10 cellular contexts compared by ENCODE assay signal in the genomic region with DNA sequence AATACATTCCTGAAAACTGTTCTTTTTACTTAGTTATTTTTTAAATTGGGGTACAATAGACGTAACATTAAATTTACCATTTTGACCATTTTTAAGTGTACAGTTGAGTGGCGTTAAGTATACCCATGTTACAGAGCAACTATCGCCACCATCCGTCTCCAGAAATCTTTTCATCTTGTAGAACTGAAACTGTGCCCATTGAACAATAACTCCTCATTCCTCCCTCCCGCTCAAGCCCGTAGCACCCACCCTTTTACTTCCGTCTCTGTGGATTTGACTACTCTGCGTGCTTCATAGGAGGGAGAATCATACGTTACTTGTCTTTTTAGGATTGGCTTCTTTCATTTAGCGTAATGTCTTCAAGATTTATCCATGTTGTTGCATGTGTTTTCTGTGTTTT. TPM values are rescaled to one million over a fixed set of nuclear protein-coding genes. Genes with fewer than 3 reads are reported as not detected.
A peak's percentile ranks its signal among the peaks of the same experiment; 100 is the strongest.
DNase-seq lines count a peak whose midpoint lies in the region; ATAC-seq, FAIRE-seq and TF ChIP-seq lines count a peak whose summit lies in the region.
"Had no signal": no experiment of that assay in that cellular context is flagged by ENCODE, and none has a peak within 500 bp of the region (broad histone marks: within the 10 kb centered on the region; RNA-seq: fewer than 3 reads in every experiment).

No MANE protein-coding gene starts in this region.

- 97 to 98% methylated on average over 10 of the region's 10 CpGs for WGBS in GM23248 (ENCODE audit: low coverage in 1 of 2, low lambda C conversion rate in 2 of 2, missing lambda C conversion rate in 2 of 2), 2 experiments

- TF ChIP-seq CTCF in tibial artery (IDR thresholded peaks at IDR 0.05): no peak

- H3K27ac Mint-ChIP-seq in activated naive CD8-positive, alpha-beta T cell: peak overlapping the region; percentile 95

- H3K4me1 Mint-ChIP-seq in activated naive CD8-positive, alpha-beta T cell (ENCODE audit: low read depth): peaks cover 90% of the 10 kb centered on the region

- in situ Hi-C loops in GM23248 (cut with MboI): no loop called here

- H3K27ac ChIP-seq in tibial artery (peak overlapping the region; percentile 73 to 78), GM23248 (no peak overlapping the region)

- no peak overlapping the region for H2AFZ ChIP-seq in GM23248

- FAIRE-seq in urothelium cell line (lab: Jason Lieb, UNC): no peak

- H3K27me3 ChIP-seq in tibial artery (no peaks in the 10 kb centered on the region), GM23248 (replicated peaks; ENCODE audit: insufficient read depth) (no peaks in the 10 kb centered on the region)

- H3K4me3 ChIP-seq in tibial artery: no peak overlapping the region
- H3K4me3 ChIP-seq in GM23248: no peak overlapping the region

- H3K9me2 ChIP-seq in GM23248 (ENCODE audit: insufficient read depth): no peaks in the 10 kb centered on the region

- no peaks in the 10 kb centered on the region for H3K9me3 Mint-ChIP-seq in activated naive CD8-positive, alpha-beta T cell (ENCODE audit: low read depth)

- H3K4me1 ChIP-seq in tibial artery (peaks cover 0 to 97% (median 44%) of the 10 kb centered on the region in 4 donors), GM23248 (ENCODE audit: insufficient read depth) (no peaks in the 10 kb centered on the region)

- DNase-seq in stimulated activated naive CD4-positive, alpha-beta T cell (lab: John Stamatoyannopoulos, UW): peak in 5 of 6 experiments; percentile 15 to 60 (median 36)
- no peak for DNase-seq in stimulated activated naive CD4-positive, alpha-beta T cell treated with Interleukin-2 at 50 U/mL for 16 hours (lab: John Stamatoyannopoulos, UW)
- DNase-seq in tibial artery (no peak), GM23248 (no peak), urothelium cell line (ENCODE audit: low spot score) (no peak), NCI-H1417 (lab: John Stamatoyannopoulos, UW) (no peak)
- DNase-seq: NCI-H2029 treated with DMSO at 0.1 percent for 48 hours, PC-3 had no signal

- no peak overlapping the region for H3K4me2 ChIP-seq in GM23248 (ENCODE audit: unreplicated experiment)

- H3K27me3 Mint-ChIP-seq in activated naive CD8-positive, alpha-beta T cell: no peaks in the 10 kb centered on the region

- H3K9ac ChIP-seq in GM23248: no peak overlapping the region

- H3K36me3 ChIP-seq in tibial artery: no peaks in the 10 kb centered on the region
- H3K36me3 ChIP-seq in GM23248 (ENCODE audit: low read depth): no peaks in the 10 kb centered on the region

- H4K20me1 ChIP-seq in GM23248 (ENCODE audit: insufficient read depth): no peaks in the 10 kb centered on the region

- H3K9me3 ChIP-seq in tibial artery (no peaks in the 10 kb centered on the region), GM23248 (ENCODE audit: low read depth) (no peaks in the 10 kb centered on the region)

- intact Hi-C loops in tibial artery (cut with DNase I; ENCODE audit: low total_unique reads): no loop called here

- ATAC-seq in HG03354 (IDR thresholded peaks at IDR 0.05; ENCODE audit: poor library complexity, severe bottlenecking, unreplicated experiment): peak; percentile 25
- ATAC-seq: PC-3 had no signal

- peak overlapping the region; percentile 75 for H3K4me3 Mint-ChIP-seq in activated naive CD8-positive, alpha-beta T cell

- no peaks in the 10 kb centered on the region for H3K79me2 ChIP-seq in GM23248 (ENCODE audit: insufficient read depth)

- H3F3A ChIP-seq in GM23248 (ENCODE audit: insufficient read depth): no peaks in the 10 kb centered on the region

- H3K36me3 Mint-ChIP-seq in activated naive CD8-positive, alpha-beta T cell: peaks cover 7% of the 10 kb centered on the region

RNA-seq across cellular contexts. Expression of gene TMEM131L, which starts 55.3 kb away (rescaled TPM):
- 5.7 and 11.1 TPM in 2 replicates for total RNA-seq in GM23248 (2014; rRNA removed; shearing (Covaris generic))
- 8.7 and 10.2 TPM in 2 replicates for polyA plus RNA-seq in GM23248 (2016; fragmentation: Nextera tagmentation; extraction: Ambion mirVana)

Comparison
In these comparisons a context has a peak if more than half of its experiments do, and no peak if none do; other contexts are left out.
1. DNase-seq: peak in stimulated activated naive CD4-positive, alpha-beta T cell (5 of 6); none in stimulated activated naive CD4-positive, alpha-beta T cell treated with Interleukin-2 at 50 U/mL for 16 hours (single experiment), tibial artery (0 of 2), GM23248 (single experiment), urothelium cell line (single experiment) and NCI-H1417 (0 of 3).